In genomic region chr2:191150451-191151314, GRCh38 we compare ENCODE assay signal across 8 cellular contexts. TPM values are rescaled to one million over a fixed set of nuclear protein-coding genes. Genes with fewer than 3 reads are reported as not detected.
DNase-seq lines count a peak whose midpoint lies in the region; ATAC-seq and TF ChIP-seq lines count a peak whose summit lies in the region.

STAT4 (minus strand) TSS chr2:191150994; CDS start chr2:191148203, 2,791 bp downstream.

- intact Hi-C loops in lower leg skin (cut with DNase I; ENCODE audit: low total_unique reads), result loop anchor here (10.0 kb wide), 1 partner anchor 86 kb away; no protein-coding TSS in a partner anchor

- no peak within 1 kb of the TSS for H3K27ac ChIP-seq in HUES6 (ENCODE audit: low read depth, low read length)

- H3K9ac ChIP-seq in HUES6 (ENCODE audit: low read length), result peak within 1 kb of the TSS; percentile 14

- peak within 1 kb of the TSS; percentile 81 for H3K4me3 ChIP-seq in HUES6 (ENCODE audit: low read depth, low read length)
- H3K4me3 ChIP-seq in lower leg skin (ENCODE audit: low read depth, poor library complexity, severe bottlenecking), result peak within 1 kb of the TSS; percentile 22

- ATAC-seq in GM21367 (IDR thresholded peaks at IDR 0.05; ENCODE audit: unreplicated experiment), result peak; percentile 88

- H3K4me1 ChIP-seq in HUES6 (ENCODE audit: control insufficient read depth, insufficient read depth, low read length), result peaks cover 6% of the 10 kb centered on the region

- no peak for TF ChIP-seq POLR2A in lower leg skin (IDR thresholded peaks at IDR 0.05)

- DNase-seq in COR-L47 (lab: John Stamatoyannopoulos, UW) (peak; percentile 40), lower leg skin (ENCODE audit: low spot score in 2 of 2) (peak in 1 of 2 donors; percentile 87), GOT3 (lab: John Stamatoyannopoulos, UW) (no peak)
- DNase-seq in activated CD4-positive, CD25-positive, alpha-beta regulatory T cell treated with anti-CD3 and anti-CD28 coated beads, Interleukin-2, amount 50 U/mL, for 16 hours (ENCODE audit: low read depth, low spot score), result peak; percentile 71
- DNase-seq in central memory CD4-positive, alpha-beta T cell, result peak; percentile 91
- peak; percentile 75 to 81 (median 77) for DNase-seq in stimulated activated CD4-positive, alpha-beta T cell treated with anti-CD3 and anti-CD28 coated beads, TNF-alpha, amount 100 ng/mL, for 48 hours (ENCODE audit: low read depth in 3 of 3)

- H3K9me3 ChIP-seq in HUES6 (ENCODE audit: control insufficient read depth, insufficient read depth, low read depth, low read length), result no peaks in the 10 kb centered on the region

- no peak for TF ChIP-seq CTCF in lower leg skin (IDR thresholded peaks at IDR 0.05)

- 2 to 3% methylated on average over 33 to 39 of the region's 39 CpGs for WGBS in lower leg skin, 2 donors

- H3K27me3 ChIP-seq in HUES6 (ENCODE audit: control insufficient read depth, insufficient read depth, low read length), result peaks cover 32% of the 10 kb centered on the region

- no peaks in the 10 kb centered on the region for H3K36me3 ChIP-seq in HUES6 (ENCODE audit: control insufficient read depth, insufficient read depth, low read length)

RNA-seq across cellular contexts. Expression of gene STAT4, which starts in this region (rescaled TPM):
- 1 to 10 TPM in 3 of 4 donors, under 1 TPM in 1; 0.46 to 4.3 (median 1.3) TPM for total RNA-seq in lower leg skin
